20 cellular contexts compared by ENCODE assay signal in the genomic region with DNA sequence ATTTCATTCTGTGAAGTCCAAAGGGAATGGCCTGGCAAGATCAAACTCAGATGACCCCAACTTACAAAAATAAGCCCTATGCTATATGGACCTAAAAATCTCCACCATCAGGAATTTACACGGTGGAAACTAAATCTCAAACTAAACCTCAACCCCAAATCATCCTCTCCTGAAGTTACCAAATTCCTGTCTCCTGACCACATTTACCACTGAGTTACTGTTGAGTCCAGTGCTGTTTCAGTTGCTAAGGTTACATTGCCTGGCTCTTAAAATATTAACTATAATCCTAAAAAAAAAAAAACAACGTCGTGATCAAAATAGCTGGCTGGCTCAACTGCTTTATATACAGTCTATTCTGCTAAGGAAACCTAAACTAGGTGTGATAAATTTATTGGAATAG.
A peak's percentile ranks its signal among the peaks of the same experiment; 100 is the strongest.
DNase-seq lines count a peak whose midpoint lies in the region; ATAC-seq and TF ChIP-seq lines count a peak whose summit lies in the region.
"Had no signal": no experiment of that assay in that cellular context is flagged by ENCODE, and none has a peak within 500 bp of the region (broad histone marks: within the 10 kb centered on the region; RNA-seq: fewer than 3 reads in every experiment).

No MANE protein-coding gene starts in this region.

- H3K9me3 ChIP-seq in DND-41 (ENCODE audit: insufficient read depth, low read length, severe bottlenecking): no peaks in the 10 kb centered on the region
- H3K9me3 ChIP-seq: gastroesophageal sphincter had no signal

- no peaks in the 10 kb centered on the region for H3K27me3 ChIP-seq in DND-41 (ENCODE audit: insufficient read depth, low read length, poor library complexity)
- H3K27me3 ChIP-seq: gastroesophageal sphincter, neural progenitor cell had no signal

- H3K36me3 ChIP-seq in DND-41 (ENCODE audit: insufficient read depth, low read length): no peaks in the 10 kb centered on the region
- H3K36me3 ChIP-seq: gastroesophageal sphincter, neural progenitor cell had no signal

- H3K4me1 ChIP-seq in DND-41 (ENCODE audit: insufficient read depth, low read length): peaks cover 6% of the 10 kb centered on the region
- H3K4me1 ChIP-seq: neural progenitor cell had no signal

- DNase-seq in DND-41 (no peak), RPMI7951 (ENCODE audit: low read depth) (peak; percentile 81), fibroblast of peridontal ligament (ENCODE audit: extremely low read depth) (peak; percentile 96), sciatic nerve (ENCODE audit: low spot score) (no peak), caudate nucleus (lab: John Stamatoyannopoulos, UW) (no peak), NOMO-1 treated with dmso at 0.1 percent for 144 hours (lab: John Stamatoyannopoulos, UW; ENCODE audit: unreplicated experiment) (no peak)
- DNase-seq: activated B cell treated with CpG ODN at 0.5 μM for 24 hours; activated gamma-delta T cell treated with Interleukin-2 at 50 U/mL for 16 hours; effector CD8-positive, alpha-beta T cell; immature natural killer cell; NCI-H187; NCI-H524 treated with DMSO at 0.1 percent for 48 hours; PC-9; stimulated activated naive B cell treated with anti-CD40 and anti-IgM and Interleukin-4, amounts not matched to agents 10 μg/mL and 1 μg/mL and 100 μg/mL, for 72 hours; trophoblast cell had no signal

- H3K4me2 ChIP-seq in DND-41 (ENCODE audit: insufficient read depth, low read length): no peak overlapping the region
- H3K4me2 ChIP-seq: neural progenitor cell, PC-9 had no signal

- TF ChIP-seq CTCF in DND-41 (IDR thresholded peaks at IDR 0.05; ENCODE audit: borderline replicate concordance, extremely low read depth, low read length, poor library complexity, severe bottlenecking): no peak

- ATAC-seq in DND-41 (ENCODE audit: insufficient read depth, low read depth): peak; percentile 79
- ATAC-seq in sciatic nerve: peak; percentile 44
- no peak for ATAC-seq in HG02623 (IDR thresholded peaks at IDR 0.05; ENCODE audit: unreplicated experiment)
- ATAC-seq in GM18505 (IDR thresholded peaks at IDR 0.05; ENCODE audit: unreplicated experiment): no peak
- ATAC-seq: gastroesophageal sphincter; stimulated activated naive B cell treated with anti-CD40 and anti-IgM and Interleukin-4, amounts not matched to agents 10 μg/mL and 1 μg/mL and 100 μg/mL, for 72 hours had no signal

- H4K20me1 ChIP-seq in DND-41 (ENCODE audit: insufficient read depth, low read length): no peaks in the 10 kb centered on the region

- H3K27ac ChIP-seq in DND-41 (ENCODE audit: low read length) (no peak overlapping the region), caudate nucleus (ENCODE audit: low read depth, low read length) (no peak overlapping the region)
- H3K27ac ChIP-seq: gastroesophageal sphincter, neural progenitor cell, PC-9, skin epidermis had no signal

- no peak for TF ChIP-seq POLR2A in GM18505 (IDR thresholded peaks at IDR 0.05; ENCODE audit: borderline replicate concordance, extremely low read depth, insufficient read depth, insufficient read length)

- no peak overlapping the region for H3K9ac ChIP-seq in DND-41 (ENCODE audit: low read depth, low read length)
- H3K9ac ChIP-seq: neural progenitor cell had no signal

- H3K79me2 ChIP-seq in DND-41 (ENCODE audit: insufficient read depth, low read length): no peaks in the 10 kb centered on the region

- no peak overlapping the region for H3K4me3 ChIP-seq in DND-41 (ENCODE audit: low read depth in 1 of 2, low read length in 2 of 2)
- H3K4me3 ChIP-seq: gastroesophageal sphincter, neural progenitor cell, PC-9, skin epidermis had no signal

- intact Hi-C loops in sciatic nerve (cut with DNase I): no loop called here

- no peak overlapping the region for H2AFZ ChIP-seq in DND-41 (ENCODE audit: low read depth, low read length)
- H2AFZ ChIP-seq: neural progenitor cell, PC-9 had no signal

Comparison
In these comparisons a context has a peak if more than half of its experiments do, and no peak if none do; other contexts are left out.
1. ATAC-seq: peak in DND-41 (single experiment) and sciatic nerve (single experiment); none in HG02623 (single experiment) and GM18505 (single experiment).
2. DNase-seq: peak in RPMI7951 (single experiment) and fibroblast of peridontal ligament (single experiment); none in DND-41 (single experiment), sciatic nerve (single experiment), caudate nucleus (0 of 61) and NOMO-1 treated with dmso at 0.1 percent for 144 hours (single experiment).